In the genomic region with DNA sequence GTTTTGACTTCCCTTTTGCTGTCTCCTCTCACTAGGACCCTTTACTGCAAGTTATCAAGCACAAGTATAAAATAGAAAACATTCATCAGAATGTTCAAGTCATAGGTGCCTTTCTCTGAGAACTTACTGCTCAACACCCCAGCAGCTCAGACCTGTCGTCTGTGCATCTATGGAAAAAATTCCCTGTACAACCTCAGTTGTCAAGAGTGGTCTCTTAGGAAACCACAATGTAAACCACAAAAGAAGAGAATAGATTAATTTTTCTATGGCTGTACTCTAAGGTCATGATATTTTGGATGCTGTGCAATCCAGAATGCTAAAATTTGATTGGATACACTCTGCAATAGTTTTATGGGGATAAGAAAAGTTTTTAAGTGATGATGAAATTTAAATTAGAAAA, we compare ENCODE assay signal across 11 cellular contexts.
DNase-seq lines count a peak whose midpoint lies in the region; ATAC-seq and TF ChIP-seq lines count a peak whose summit lies in the region.
"Had no signal": no experiment of that assay in that cellular context is flagged by ENCODE, and none has a peak within 500 bp of the region (broad histone marks: within the 10 kb centered on the region; RNA-seq: fewer than 3 reads in every experiment).

No MANE protein-coding gene starts in this region.

- POLR2A ChIA-PET in CD4-positive, alpha-beta memory T cell (lab: Charles Lee; ENCODE audit: partially characterized antibody) = interaction anchor here (1.2 kb wide), 1 partner anchor 83 kb away, joined by 4 read pairs; no protein-coding TSS in a partner anchor

- no peaks in the 10 kb centered on the region for H3K27me3 Mint-ChIP-seq in CD4-positive, alpha-beta memory T cell
- H3K27me3 Mint-ChIP-seq in effector memory CD8-positive, alpha-beta T cell = no peaks in the 10 kb centered on the region
- H3K27me3 Mint-ChIP-seq in neural crest cell (ENCODE audit: low read depth) = peaks cover 90% of the 10 kb centered on the region

- DNase-seq in CD4-positive, alpha-beta memory T cell = no peak
- peak; percentile 66 for DNase-seq in NCI-H226
- DNase-seq in effector memory CD8-positive, alpha-beta T cell = no peak
- no peak for DNase-seq in neural crest cell (ENCODE audit: low read depth, low spot score)
- no peak for DNase-seq in BE2C
- no peak for DNase-seq in SKM-1 treated with dmso at 0.1 percent for 144 hours (lab: John Stamatoyannopoulos, UW; ENCODE audit: unreplicated experiment)
- DNase-seq in NCI-H1092 treated with DMSO at 0.1 percent for 48 hours (lab: John Stamatoyannopoulos, UW) = no peak
- DNase-seq: activated effector memory CD4-positive, alpha-beta T cell treated with anti-CD3 and anti-CD28 coated beads, Interleukin-2, amount 50 U/mL, for 16 hours; HCEC 1CT; OCI-M1 had no signal

- H3K4me3 ChIP-seq in CD4-positive, alpha-beta memory T cell (ENCODE audit: low read length in 2 of 2) = no peak overlapping the region
- no peak overlapping the region for H3K4me3 ChIP-seq in BE2C (ENCODE audit: low read depth, low read length)
- H3K4me3 ChIP-seq: GM12878 had no signal

- TF ChIP-seq CTCF in neural crest cell (conservative IDR thresholded peaks at IDR 0.05) (no peak), BE2C (IDR thresholded peaks at IDR 0.05; ENCODE audit: low read depth, low read length) (no peak)

- no peaks in the 10 kb centered on the region for H3K9me3 ChIP-seq in CD4-positive, alpha-beta memory T cell (ENCODE audit: control insufficient read depth in 1 of 2, low read length in 2 of 2)
- H3K9me3 ChIP-seq in BE2C = no peaks in the 10 kb centered on the region

- H3K4me1 ChIP-seq in CD4-positive, alpha-beta memory T cell (ENCODE audit: insufficient read depth, low read length) = peaks cover 70% of the 10 kb centered on the region
- H3K4me1 ChIP-seq in BE2C = no peaks in the 10 kb centered on the region

- H3K4me1 Mint-ChIP-seq in CD4-positive, alpha-beta memory T cell = peaks cover 62 to 80% (median 69%) of the 10 kb centered on the region in 4 donors
- H3K4me1 Mint-ChIP-seq in effector memory CD8-positive, alpha-beta T cell (ENCODE audit: low read depth in 2 of 2) = peaks cover 61 to 62% of the 10 kb centered on the region in 2 donors
- H3K4me1 Mint-ChIP-seq in neural crest cell = peaks cover 41% of the 10 kb centered on the region

- no peaks in the 10 kb centered on the region for H3K27me3 ChIP-seq in CD4-positive, alpha-beta memory T cell (ENCODE audit: insufficient read depth, low read length)
- no peaks in the 10 kb centered on the region for H3K27me3 ChIP-seq in BE2C

- H3K4me3 Mint-ChIP-seq in CD4-positive, alpha-beta memory T cell = peak overlapping the region; percentile 14 to 94 (median 90)
- H3K4me3 Mint-ChIP-seq in effector memory CD8-positive, alpha-beta T cell = peak overlapping the region; percentile 85 to 99
- peak overlapping the region; percentile 92 for H3K4me3 Mint-ChIP-seq in neural crest cell

- H3K27ac Mint-ChIP-seq in CD4-positive, alpha-beta memory T cell = peak overlapping the region; percentile 15 to 98 (median 93)
- peak overlapping the region; percentile 96 to 98 for H3K27ac Mint-ChIP-seq in effector memory CD8-positive, alpha-beta T cell
- H3K27ac Mint-ChIP-seq in neural crest cell (ENCODE audit: unreplicated experiment) = no peak overlapping the region

- no peaks in the 10 kb centered on the region for H3K36me3 ChIP-seq in CD4-positive, alpha-beta memory T cell (ENCODE audit: insufficient read depth, low read length)
- no peaks in the 10 kb centered on the region for H3K36me3 ChIP-seq in BE2C

- intact Hi-C loops in CD4-positive, alpha-beta memory T cell (cut with micrococcal nuclease) = loop anchor here (5.0 kb wide), 3 partner anchors 77 to 697 kb away; partner anchors contain the start of gene MARCHF7

- H3K36me3 Mint-ChIP-seq in CD4-positive, alpha-beta memory T cell = peaks cover 0 to 12% of the 10 kb centered on the region in 2 donors
- peaks cover 29% of the 10 kb centered on the region for H3K36me3 Mint-ChIP-seq in effector memory CD8-positive, alpha-beta T cell (ENCODE audit: insufficient read depth)
- no peaks in the 10 kb centered on the region for H3K36me3 Mint-ChIP-seq in neural crest cell (ENCODE audit: low read depth)

- ATAC-seq in effector memory CD8-positive, alpha-beta T cell (replicated peaks) = no peak
- ATAC-seq: GM12878 had no signal

- no peak overlapping the region for H3K27ac ChIP-seq in CD4-positive, alpha-beta memory T cell (ENCODE audit: low read depth, low read length)

- CTCF ChIA-PET in CD4-positive, alpha-beta memory T cell (lab: Charles Lee; ENCODE audit: partially characterized antibody) = no interaction called here

- H3K9me3 Mint-ChIP-seq in CD4-positive, alpha-beta memory T cell = peaks cover 0 to 6% (median 0%) of the 10 kb centered on the region in 8 donors
- H3K9me3 Mint-ChIP-seq in effector memory CD8-positive, alpha-beta T cell = no peaks in the 10 kb centered on the region
- H3K9me3 Mint-ChIP-seq in neural crest cell = no peaks in the 10 kb centered on the region
